16 cellular contexts compared by ENCODE assay signal in genomic region chr2:235032949-235033348, GRCh38.
DNase-seq lines count a peak whose midpoint lies in the region; ATAC-seq and TF ChIP-seq lines count a peak whose summit lies in the region.
"Had no signal": no experiment of that assay in that cellular context is flagged by ENCODE, and none has a peak within 500 bp of the region (broad histone marks: within the 10 kb centered on the region; RNA-seq: fewer than 3 reads in every experiment).

No MANE protein-coding gene starts in this region.

- no peaks in the 10 kb centered on the region for H3K9me3 ChIP-seq in left ventricle myocardium inferior (replicated peaks)
- peaks cover 0 to 8% of the 10 kb centered on the region in 2 donors for H3K9me3 ChIP-seq in neuronal stem cell (replicated peaks in 1 of 2; ENCODE audit: control insufficient read depth in 2 of 2, insufficient read depth in 1 of 2, low read depth in 1 of 2, low read length in 2 of 2)
- H3K9me3 ChIP-seq: Caco-2 had no signal

- H3K4me3 Mint-ChIP-seq in chondrocyte (ENCODE audit: unreplicated experiment) = no peak overlapping the region
- H3K4me3 Mint-ChIP-seq: CD14-positive monocyte; CD8-positive, alpha-beta T cell; IgD-negative memory B cell had no signal

- no peak overlapping the region for H2BK120ac ChIP-seq in neuronal stem cell (ENCODE audit: low read depth, low read length)

- no peak overlapping the region for H2BK12ac ChIP-seq in neuronal stem cell (ENCODE audit: low read length)

- no peak overlapping the region for H2AFZ ChIP-seq in neuronal stem cell (ENCODE audit: low read length)
- H2AFZ ChIP-seq: GM23248 had no signal

- no peak overlapping the region for H4K91ac ChIP-seq in neuronal stem cell (ENCODE audit: low read depth, low read length, poor library complexity)

- no peak overlapping the region for H2AK5ac ChIP-seq in neuronal stem cell (ENCODE audit: low read depth, low read length)

- no peak overlapping the region for H3K4me2 ChIP-seq in neuronal stem cell (ENCODE audit: insufficient read depth, low read length, poor library complexity, severe bottlenecking)

- no peak overlapping the region for H3K27ac Mint-ChIP-seq in chondrocyte (ENCODE audit: unreplicated experiment)
- H3K27ac Mint-ChIP-seq: CD14-positive monocyte; CD8-positive, alpha-beta T cell; IgD-negative memory B cell had no signal

- H3K27ac ChIP-seq in left ventricle myocardium inferior (replicated peaks) = no peak overlapping the region
- no peak overlapping the region for H3K27ac ChIP-seq in neuronal stem cell (replicated peaks; ENCODE audit: low read length)
- peak overlapping the region; percentile 30 for H3K27ac ChIP-seq in substantia nigra (ENCODE audit: low read depth, low read length, poor library complexity, severe bottlenecking)
- H3K27ac ChIP-seq: 22Rv1, GM23248 had no signal

- no peak overlapping the region for H3K14ac ChIP-seq in neuronal stem cell (ENCODE audit: low read length)

- ATAC-seq in Right ventricle myocardium inferior = no peak
- no peak for ATAC-seq in GM19328 (IDR thresholded peaks at IDR 0.05; ENCODE audit: unreplicated experiment)
- ATAC-seq in esophagus mucosa = no peak
- ATAC-seq: CD8-positive, alpha-beta T cell had no signal

- DNase-seq in Right ventricle myocardium inferior (ENCODE audit: missing footprints) (peak; percentile 46), left ventricle myocardium inferior (no peak), chondrocyte (ENCODE audit: low spot score) (peak; percentile 49), neuronal stem cell (ENCODE audit: low spot score) (no peak), substantia nigra (lab: John Stamatoyannopoulos, UW) (no peak), NAMALWA (ENCODE audit: low spot score) (no peak)
- DNase-seq: Caco-2; CD8-positive, alpha-beta T cell; DMS53; GF-D8; GM23248 had no signal

- H3K27me3 ChIP-seq in left ventricle myocardium inferior (ENCODE audit: low read depth) (no peaks in the 10 kb centered on the region), neuronal stem cell (ENCODE audit: control insufficient read depth in 3 of 3, insufficient read depth in 3 of 3, low read depth in 1 of 3, low read length in 3 of 3) (no peaks in the 10 kb centered on the region)

- peaks cover 12% of the 10 kb centered on the region for H3K36me3 Mint-ChIP-seq in chondrocyte (ENCODE audit: low read depth)
- H3K36me3 Mint-ChIP-seq: CD14-positive monocyte; CD8-positive, alpha-beta T cell; IgD-negative memory B cell had no signal

- H3K79me1 ChIP-seq in neuronal stem cell (ENCODE audit: low read depth, low read length) = peaks cover 15% of the 10 kb centered on the region

- H3K4me1 ChIP-seq in left ventricle myocardium inferior (peaks cover 14% of the 10 kb centered on the region), neuronal stem cell (ENCODE audit: control insufficient read depth in 2 of 2, insufficient read depth in 1 of 2, low read depth in 1 of 2, low read length in 2 of 2) (peaks cover 0 to 10% of the 10 kb centered on the region in 2 donors)
- H3K4me1 ChIP-seq: Caco-2 had no signal

- H3K23ac ChIP-seq in neuronal stem cell (ENCODE audit: low read depth, low read length, poor library complexity) = no peak overlapping the region

- H2BK15ac ChIP-seq in neuronal stem cell (ENCODE audit: low read length) = no peak overlapping the region

- H3K9me3 Mint-ChIP-seq in chondrocyte (ENCODE audit: low read depth) = no peaks in the 10 kb centered on the region
- H3K9me3 Mint-ChIP-seq: CD8-positive, alpha-beta T cell; IgD-negative memory B cell had no signal

- H3K9ac ChIP-seq in neuronal stem cell (ENCODE audit: low read depth, low read length, poor library complexity) = no peak overlapping the region
- H3K9ac ChIP-seq: GM23248 had no signal

- intact Hi-C loops in Right ventricle myocardium inferior (cut with DNase I) (no loop called here), left ventricle myocardium inferior (cut with micrococcal nuclease) (no loop called here)

- no peak overlapping the region for H4K8ac ChIP-seq in neuronal stem cell (ENCODE audit: low read depth, low read length)

- peaks cover 16% of the 10 kb centered on the region for H3K4me1 Mint-ChIP-seq in chondrocyte (ENCODE audit: low read depth)
- H3K4me1 Mint-ChIP-seq: CD14-positive monocyte had no signal

- no peak overlapping the region for H3K4me3 ChIP-seq in left ventricle myocardium inferior
- H3K4me3 ChIP-seq in neuronal stem cell (ENCODE audit: low read length in 2 of 2) = no peak overlapping the region
- H3K4me3 ChIP-seq: GM23248 had no signal

- H3K36me3 ChIP-seq in left ventricle myocardium inferior (peaks cover 14% of the 10 kb centered on the region), neuronal stem cell (replicated peaks in 1 of 2; ENCODE audit: control insufficient read depth in 2 of 2, insufficient read depth in 2 of 2, low read length in 2 of 2) (peaks cover 19 to 77% of the 10 kb centered on the region in 2 donors)

- no peak for TF ChIP-seq CTCF in left ventricle myocardium inferior (IDR thresholded peaks at IDR 0.05; ENCODE audit: borderline replicate concordance)
- no peak for TF ChIP-seq CTCF in chondrocyte (IDR thresholded peaks at IDR 0.05)

- no peak overlapping the region for H2BK5ac ChIP-seq in neuronal stem cell (ENCODE audit: low read length)

- no peaks in the 10 kb centered on the region for H3K27me3 Mint-ChIP-seq in chondrocyte (ENCODE audit: low read depth)

- no peak overlapping the region for H3K4ac ChIP-seq in neuronal stem cell (ENCODE audit: low read length)

- peak overlapping the region; percentile 39 for H3K18ac ChIP-seq in neuronal stem cell (ENCODE audit: low read length)

- WGBS in neuronal stem cell (ENCODE audit: extremely low coverage in 2 of 2, insufficient read length in 2 of 2, insufficient replicate concordance in 1 of 2), 2 donors = no CpG with 5 or more reads among the region's 10 CpGs

Comparison
In these comparisons a context has a peak if more than half of its experiments do, and no peak if none do; other contexts are left out.
1. DNase-seq: peak in Right ventricle myocardium inferior (single experiment) and chondrocyte (single experiment); none in left ventricle myocardium inferior (single experiment), neuronal stem cell (single experiment), substantia nigra (0 of 49) and NAMALWA (single experiment).